In the genomic region with DNA sequence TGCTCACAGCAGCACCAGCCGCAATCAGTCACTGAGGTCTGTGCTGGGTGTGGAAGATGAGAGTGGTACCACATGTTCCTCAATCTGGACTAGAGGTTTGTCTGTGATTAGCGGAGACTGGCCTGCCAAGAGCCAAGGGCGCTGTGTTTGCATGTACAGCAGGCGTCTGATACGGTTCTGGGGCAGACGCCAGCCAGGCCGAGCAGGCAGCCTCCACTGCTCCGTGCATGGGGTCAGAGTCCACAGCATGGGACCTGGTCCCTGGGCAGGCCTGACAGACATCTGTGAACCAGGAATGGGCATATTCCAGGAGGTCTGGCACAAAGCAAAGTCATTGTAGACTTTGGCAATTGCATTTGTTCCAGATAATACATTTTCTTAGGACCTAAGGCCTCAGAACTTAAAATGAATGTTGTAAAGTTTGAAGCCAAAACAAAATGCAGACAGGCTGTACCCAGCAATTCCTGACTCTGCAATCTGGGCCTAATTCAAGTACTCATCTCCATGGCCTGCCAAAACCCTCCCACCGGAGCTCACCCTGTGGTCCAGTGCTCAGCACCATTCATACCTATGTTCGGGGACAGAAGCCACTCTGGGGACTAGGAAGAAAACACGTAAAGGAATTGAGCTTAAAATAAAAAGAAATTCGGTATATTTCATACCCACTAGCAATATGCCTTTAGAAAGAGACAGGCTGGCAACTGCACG, we compare ENCODE assay signal across 12 cellular contexts. TPM values are rescaled to one million over a fixed set of nuclear protein-coding genes. Genes with fewer than 3 reads are reported as not detected.
DNase-seq lines count a peak whose midpoint lies in the region; ATAC-seq and TF ChIP-seq lines count a peak whose summit lies in the region.
"Had no signal": no experiment of that assay in that cellular context is flagged by ENCODE, and none has a peak within 500 bp of the region (broad histone marks: within the 10 kb centered on the region; RNA-seq: fewer than 3 reads in every experiment).

No MANE protein-coding gene starts in this region.

- no peaks in the 10 kb centered on the region for H3K9me2 ChIP-seq in SK-N-SH

- no peak for TF ChIP-seq POLR2A in vagina (IDR thresholded peaks at IDR 0.05)

- no peaks in the 10 kb centered on the region for H3K79me2 ChIP-seq in SK-N-SH (ENCODE audit: insufficient read depth)

- H4K20me1 ChIP-seq in SK-N-SH (ENCODE audit: insufficient read depth), result no peaks in the 10 kb centered on the region

- H3K9me3 ChIP-seq in SK-N-SH, result no peaks in the 10 kb centered on the region
- no peaks in the 10 kb centered on the region for H3K9me3 ChIP-seq in vagina
- H3K9me3 ChIP-seq in effector memory CD4-positive, alpha-beta T cell (ENCODE audit: control insufficient read depth, low read length), result no peaks in the 10 kb centered on the region

- CTCF ChIA-PET in SK-N-SH (lab: Yijun Ruan, JAX), result no interaction called here

- ATAC-seq in SK-N-SH treated with all-trans-retinoic acid at 6 μM for 48 hours, result peak; percentile 37; the same call in 2 of the 3 replicates

- H3K36me3 ChIP-seq in SK-N-SH (replicated peaks in 1 of 2; ENCODE audit: control insufficient read depth in 1 of 2, insufficient read depth in 2 of 2, low read length in 1 of 2) (peaks cover 0 to 9% of the 10 kb centered on the region in 2 experiments), vagina (no peaks in the 10 kb centered on the region)
- H3K36me3 ChIP-seq in effector memory CD4-positive, alpha-beta T cell (ENCODE audit: control insufficient read depth, insufficient read depth, low read length), result no peaks in the 10 kb centered on the region

- H3K4me3 ChIP-seq in SK-N-SH (ENCODE audit: low read depth in 2 of 2, low read length in 1 of 2), result no peak overlapping the region
- no peak overlapping the region for H3K4me3 ChIP-seq in vagina
- H3K4me3 ChIP-seq in effector memory CD4-positive, alpha-beta T cell (ENCODE audit: insufficient read depth, low read depth, low read length, poor library complexity, severe bottlenecking), result no peak overlapping the region
- H3K4me3 ChIP-seq: dorsolateral prefrontal cortex, PC-9 had no signal

- peaks cover 0 to 21% of the 10 kb centered on the region in 2 experiments; a peak in 1 of 4 replicates for H3K4me1 ChIP-seq in SK-N-SH (ENCODE audit: control insufficient read depth in 1 of 2, insufficient read depth in 2 of 2, low read depth in 1 of 2, low read length in 1 of 2)
- peaks cover 21% of the 10 kb centered on the region for H3K4me1 ChIP-seq in vagina
- H3K4me1 ChIP-seq in effector memory CD4-positive, alpha-beta T cell (ENCODE audit: control insufficient read depth, insufficient read depth, low read length, poor library complexity, severe bottlenecking), result no peaks in the 10 kb centered on the region

- no peak for TF ChIP-seq RAD21 in SK-N-SH (IDR thresholded peaks at IDR 0.05; ENCODE audit: low read length)

- no peak overlapping the region for H2AFZ ChIP-seq in SK-N-SH (ENCODE audit: low read depth)
- H2AFZ ChIP-seq: PC-9 had no signal

- TF ChIP-seq CTCF in SK-N-SH (IDR thresholded peaks at IDR 0.05) (no peak), vagina (IDR thresholded peaks at IDR 0.05) (no peak)

- 78% methylated on average over 11 of the region's 13 CpGs for WGBS in SK-N-SH (ENCODE audit: low lambda C conversion rate)

- H3K9ac ChIP-seq in SK-N-SH, result no peak overlapping the region

- H3K27ac ChIP-seq in SK-N-SH (ENCODE audit: low read depth in 2 of 2, low read length in 1 of 2) (peak overlapping the region in 1 of 2 experiments; percentile 65; a peak in 1 of 4 replicates), vagina (peak overlapping the region; percentile 59)
- no peak overlapping the region for H3K27ac ChIP-seq in effector memory CD4-positive, alpha-beta T cell (ENCODE audit: insufficient read depth, low read length, poor library complexity, severe bottlenecking)
- H3K27ac ChIP-seq: dorsolateral prefrontal cortex, PC-9 had no signal

- no peaks in the 10 kb centered on the region for H3F3A ChIP-seq in SK-N-SH (replicated peaks; ENCODE audit: insufficient read depth)

- intact Hi-C loops in vagina (cut with DNase I), result no loop called here

- H3K27me3 ChIP-seq in SK-N-SH (ENCODE audit: insufficient read depth) (0 out of 2 replicates have a peak, but pooled peaks cover 6% of the 10 kb centered on the region), vagina (no peaks in the 10 kb centered on the region)
- no peaks in the 10 kb centered on the region for H3K27me3 ChIP-seq in effector memory CD4-positive, alpha-beta T cell (replicated peaks; ENCODE audit: control insufficient read depth, insufficient read depth, low read length, poor library complexity, severe bottlenecking)
- H3K27me3 ChIP-seq: dorsolateral prefrontal cortex had no signal

- POLR2A ChIA-PET in SK-N-SH (lab: Yijun Ruan, JAX), result no interaction called here

- H3K4me2 ChIP-seq in SK-N-SH, result no peak overlapping the region
- H3K4me2 ChIP-seq: PC-9 had no signal

- no peak for DNase-seq in SK-N-SH
- peak; percentile 75 for DNase-seq in fibroblast of peridontal ligament (ENCODE audit: extremely low read depth)
- peak; percentile 87 for DNase-seq in mucosa of gallbladder (ENCODE audit: low spot score)
- DNase-seq in vagina (ENCODE audit: extremely low spot score in 2 of 2), result no peak
- DNase-seq in effector memory CD4-positive, alpha-beta T cell, result no peak
- no peak for DNase-seq in stimulated activated naive CD4-positive, alpha-beta T cell treated with Interleukin-2 at 50 U/mL for 16 hours (lab: John Stamatoyannopoulos, UW)
- no peak for DNase-seq in anterior cingulate cortex (lab: John Stamatoyannopoulos, UW)
- DNase-seq: Kasumi-1, NCI-H2171 treated with DMSO at 0.1 percent for 48 hours, PC-9 had no signal

- TF ChIP-seq EP300 in SK-N-SH (IDR thresholded peaks at IDR 0.05; ENCODE audit: borderline replicate concordance in 1 of 2, low read depth in 1 of 2, low read length in 1 of 2), result no peak

TF ChIP-seq in SK-N-SH treated with all-trans-retinoic acid at 6 μM for 48 hours, 23 proteins besides CTCF, POLR2A, EP300 and RAD21:
- TF ChIP-seq, protein P1, sequence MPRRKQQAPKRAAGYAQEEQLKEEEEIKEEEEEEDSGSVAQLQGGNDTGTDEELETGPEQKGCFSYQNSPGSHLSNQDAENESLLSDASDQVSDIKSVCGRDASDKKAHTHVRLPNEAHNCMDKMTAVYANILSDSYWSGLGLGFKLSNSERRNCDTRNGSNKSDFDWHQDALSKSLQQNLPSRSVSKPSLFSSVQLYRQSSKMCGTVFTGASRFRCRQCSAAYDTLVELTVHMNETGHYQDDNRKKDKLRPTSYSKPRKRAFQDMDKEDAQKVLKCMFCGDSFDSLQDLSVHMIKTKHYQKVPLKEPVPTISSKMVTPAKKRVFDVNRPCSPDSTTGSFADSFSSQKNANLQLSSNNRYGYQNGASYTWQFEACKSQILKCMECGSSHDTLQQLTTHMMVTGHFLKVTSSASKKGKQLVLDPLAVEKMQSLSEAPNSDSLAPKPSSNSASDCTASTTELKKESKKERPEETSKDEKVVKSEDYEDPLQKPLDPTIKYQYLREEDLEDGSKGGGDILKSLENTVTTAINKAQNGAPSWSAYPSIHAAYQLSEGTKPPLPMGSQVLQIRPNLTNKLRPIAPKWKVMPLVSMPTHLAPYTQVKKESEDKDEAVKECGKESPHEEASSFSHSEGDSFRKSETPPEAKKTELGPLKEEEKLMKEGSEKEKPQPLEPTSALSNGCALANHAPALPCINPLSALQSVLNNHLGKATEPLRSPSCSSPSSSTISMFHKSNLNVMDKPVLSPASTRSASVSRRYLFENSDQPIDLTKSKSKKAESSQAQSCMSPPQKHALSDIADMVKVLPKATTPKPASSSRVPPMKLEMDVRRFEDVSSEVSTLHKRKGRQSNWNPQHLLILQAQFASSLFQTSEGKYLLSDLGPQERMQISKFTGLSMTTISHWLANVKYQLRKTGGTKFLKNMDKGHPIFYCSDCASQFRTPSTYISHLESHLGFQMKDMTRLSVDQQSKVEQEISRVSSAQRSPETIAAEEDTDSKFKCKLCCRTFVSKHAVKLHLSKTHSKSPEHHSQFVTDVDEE (CRISPR knock-in tag; IDR thresholded peaks at IDR 0.05), result no peak

TF ChIP-seq in SK-N-SH, 30 proteins besides CTCF, POLR2A, EP300 and RAD21:
- TF ChIP-seq JUND (IDR thresholded peaks at IDR 0.05), result no peak
- TF ChIP-seq, protein P2, sequence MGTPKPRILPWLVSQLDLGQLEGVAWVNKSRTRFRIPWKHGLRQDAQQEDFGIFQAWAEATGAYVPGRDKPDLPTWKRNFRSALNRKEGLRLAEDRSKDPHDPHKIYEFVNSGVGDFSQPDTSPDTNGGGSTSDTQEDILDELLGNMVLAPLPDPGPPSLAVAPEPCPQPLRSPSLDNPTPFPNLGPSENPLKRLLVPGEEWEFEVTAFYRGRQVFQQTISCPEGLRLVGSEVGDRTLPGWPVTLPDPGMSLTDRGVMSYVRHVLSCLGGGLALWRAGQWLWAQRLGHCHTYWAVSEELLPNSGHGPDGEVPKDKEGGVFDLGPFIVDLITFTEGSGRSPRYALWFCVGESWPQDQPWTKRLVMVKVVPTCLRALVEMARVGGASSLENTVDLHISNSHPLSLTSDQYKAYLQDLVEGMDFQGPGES (IDR thresholded peaks at IDR 0.05; ENCODE audit: low read depth, low read length), result no peak
- TF ChIP-seq NRF1 (IDR thresholded peaks at IDR 0.05; ENCODE audit: low read depth, low read length), result no peak
- no peak for TF ChIP-seq CHD2 (IDR thresholded peaks at IDR 0.05; ENCODE audit: low read length, partially characterized antibody)
- TF ChIP-seq, protein P3, sequence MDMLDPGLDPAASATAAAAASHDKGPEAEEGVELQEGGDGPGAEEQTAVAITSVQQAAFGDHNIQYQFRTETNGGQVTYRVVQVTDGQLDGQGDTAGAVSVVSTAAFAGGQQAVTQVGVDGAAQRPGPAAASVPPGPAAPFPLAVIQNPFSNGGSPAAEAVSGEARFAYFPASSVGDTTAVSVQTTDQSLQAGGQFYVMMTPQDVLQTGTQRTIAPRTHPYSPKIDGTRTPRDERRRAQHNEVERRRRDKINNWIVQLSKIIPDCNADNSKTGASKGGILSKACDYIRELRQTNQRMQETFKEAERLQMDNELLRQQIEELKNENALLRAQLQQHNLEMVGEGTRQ (IDR thresholded peaks at IDR 0.05; ENCODE audit: borderline replicate concordance, low read depth, low read length), result no peak
- TF ChIP-seq MXI1 (IDR thresholded peaks at IDR 0.05; ENCODE audit: low read depth, low read length), result no peak
- no peak for TF ChIP-seq FOSL2 (IDR thresholded peaks at IDR 0.05; ENCODE audit: borderline replicate concordance, low read depth)
- no peak for TF ChIP-seq NFIC (IDR thresholded peaks at IDR 0.05; ENCODE audit: borderline replicate concordance)
TF ChIP-seq in SK-N-SH: peak in this region for 0.

RNA-seq across cellular contexts. Expression of a gene that starts 50.0 kb away (rescaled TPM):
- 6.8 and 12.7 TPM in 2 replicates for polyA plus RNA-seq in SK-N-SH (2012; rRNA removed)
- 5.8 and 10.0 TPM in 2 replicates for polyA plus RNA-seq in SK-N-SH (2012; cell fraction: cytosol; rRNA removed)
- polyA plus RNA-seq in SK-N-SH (2012; cell fraction: nucleus; rRNA removed), result 11.8 and 16.7 TPM in 2 replicates
- 99.2 TPM for total RNA-seq in mucosa of gallbladder
- total RNA-seq in vagina, result 22.1 TPM

Comparison
In these comparisons a context has a peak if more than half of its experiments do, and no peak if none do; other contexts are left out.
1. DNase-seq: peak in fibroblast of peridontal ligament (single experiment) and mucosa of gallbladder (single experiment); none in SK-N-SH (single experiment), vagina (0 of 2), effector memory CD4-positive, alpha-beta T cell (0 of 3), stimulated activated naive CD4-positive, alpha-beta T cell treated with Interleukin-2 at 50 U/mL for 16 hours (single experiment) and anterior cingulate cortex (0 of 58).